Comparison of ENCODE assay signal across 12 cellular contexts in the genomic region with DNA sequence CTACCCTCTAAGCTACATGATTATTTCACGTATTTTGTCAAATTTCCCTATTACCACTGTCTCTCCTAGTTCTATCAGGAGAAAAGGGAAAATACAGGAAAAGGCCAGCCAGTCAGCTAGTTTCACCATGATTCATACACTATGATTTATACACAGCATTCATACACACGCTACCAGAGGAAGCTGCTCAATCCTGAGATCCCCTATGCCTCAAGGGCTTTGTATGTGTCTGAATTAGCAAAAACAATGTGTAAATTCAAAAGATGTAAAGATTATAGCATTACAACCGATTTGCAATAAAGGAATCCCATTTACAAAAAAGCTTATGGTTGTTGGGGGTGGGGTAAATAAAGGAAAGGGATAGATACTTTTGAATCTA. TPM values are rescaled to one million over a fixed set of nuclear protein-coding genes. Genes with fewer than 3 reads are reported as not detected.
DNase-seq lines count a peak whose midpoint lies in the region; ATAC-seq and TF ChIP-seq lines count a peak whose summit lies in the region.
"Had no signal": no experiment of that assay in that cellular context is flagged by ENCODE, and none has a peak within 500 bp of the region (broad histone marks: within the 10 kb centered on the region; RNA-seq: fewer than 3 reads in every experiment).

No MANE protein-coding gene starts in this region.

- no peaks in the 10 kb centered on the region for H3K9me3 ChIP-seq in thoracic aorta

- TF ChIP-seq CTCF in fibroblast of villous mesenchyme (IDR thresholded peaks at IDR 0.05; ENCODE audit: insufficient read depth, low read depth, low read length): no peak
- no peak for TF ChIP-seq CTCF in thoracic aorta (IDR thresholded peaks at IDR 0.05)

- peak overlapping the region in 1 of 2 donors; percentile 43 for H3K27ac ChIP-seq in thoracic aorta
- H3K27ac ChIP-seq: dorsolateral prefrontal cortex had no signal

- H3K4me3 ChIP-seq in fibroblast of villous mesenchyme (ENCODE audit: low read depth, low read length): no peak overlapping the region
- H3K4me3 ChIP-seq in thoracic aorta: no peak overlapping the region
- H3K4me3 ChIP-seq: dorsolateral prefrontal cortex had no signal

- no peaks in the 10 kb centered on the region for H3K36me3 ChIP-seq in thoracic aorta

- H3K27me3 ChIP-seq in thoracic aorta (replicated peaks; ENCODE audit: insufficient read depth): no peaks in the 10 kb centered on the region
- H3K27me3 ChIP-seq: dorsolateral prefrontal cortex had no signal

- ATAC-seq in thoracic aorta (ENCODE audit: insufficient number of reproducible peaks, low FRiP score, low read depth): peak; percentile 81
- ATAC-seq: naive thymus-derived CD4-positive, alpha-beta T cell had no signal

- DNase-seq in HS-27A (ENCODE audit: low read depth): peak; percentile 26
- peak; percentile 77 for DNase-seq in amniotic epithelial cell (ENCODE audit: low read depth)
- peak; percentile 64 for DNase-seq in fibroblast of villous mesenchyme (ENCODE audit: low read depth)
- DNase-seq in thoracic aorta (ENCODE audit: low spot score): no peak
- no peak for DNase-seq in central memory CD4-positive, alpha-beta T cell
- DNase-seq in NCI-H1092 (lab: John Stamatoyannopoulos, UW): no peak
- DNase-seq in stimulated activated CD4-positive, alpha-beta T cell treated with anti-CD3 and anti-CD28 coated beads, Interleukin-4, amount 100 ng/mL, for 4 hours: no peak
- DNase-seq in stimulated activated CD4-positive, alpha-beta T cell treated with anti-CD3 and anti-CD28 coated beads, Interleukin-4, amount 100 ng/mL, for 1 hour: no peak
- DNase-seq: activated B cell treated with CpG ODN at 0.5 μM for 24 hours; dorsolateral prefrontal cortex; naive thymus-derived CD4-positive, alpha-beta T cell; stimulated activated CD8-positive, alpha-beta memory T cell treated with anti-CD3 and anti-CD28 coated beads, Interleukin-4, amount 100 ng/mL, for 48 hours had no signal

- peaks cover 17 to 46% of the 10 kb centered on the region in 2 donors for H3K4me1 ChIP-seq in thoracic aorta (ENCODE audit: control insufficient read depth in 1 of 2, low read depth in 2 of 2)

RNA-seq across cellular contexts. Expression of a gene that starts 3.1 kb away (rescaled TPM):
- total RNA-seq in fibroblast of villous mesenchyme (2.9 and 9.5 TPM in 2 replicates), thoracic aorta (10 to 100 TPM in 1 of 2 donors, 1 to 10 TPM in 1; 7.3 to 13.5 TPM)

Comparison
In these comparisons a context has a peak if more than half of its experiments do, and no peak if none do; other contexts are left out.
1. DNase-seq: peak in HS-27A (single experiment), amniotic epithelial cell (single experiment) and fibroblast of villous mesenchyme (single experiment); none in thoracic aorta (single experiment), central memory CD4-positive, alpha-beta T cell (single experiment), NCI-H1092 (single experiment), stimulated activated CD4-positive, alpha-beta T cell treated with anti-CD3 and anti-CD28 coated beads, Interleukin-4, amount 100 ng/mL, for 4 hours (0 of 2) and stimulated activated CD4-positive, alpha-beta T cell treated with anti-CD3 and anti-CD28 coated beads, Interleukin-4, amount 100 ng/mL, for 1 hour (single experiment).